ENCODE assay signal across 13 cellular contexts in genomic region chr1:92909321-92909720, GRCh38. TPM values are rescaled to one million over a fixed set of nuclear protein-coding genes. Genes with fewer than 3 reads are reported as not detected.
DNase-seq lines count a peak whose midpoint lies in the region; ATAC-seq, FAIRE-seq and TF ChIP-seq lines count a peak whose summit lies in the region.
"Had no signal": no experiment of that assay in that cellular context is flagged by ENCODE, and none has a peak within 500 bp of the region (broad histone marks: within the 10 kb centered on the region; RNA-seq: fewer than 3 reads in every experiment).

No MANE protein-coding gene starts in this region.

- CTCF ChIA-PET in HepG2 (lab: Yijun Ruan, JAX; ENCODE audit: low intra/inter-chr PET ratio, low total read pairs) = no interaction called here

- POLR2A ChIA-PET in HepG2 (lab: Yijun Ruan, JAX) = no interaction called here

- no peaks in the 10 kb centered on the region for H3K27me3 ChIP-seq in HepG2 (ENCODE audit: control insufficient read depth in 1 of 2, insufficient read depth in 2 of 2, low read length in 2 of 2)
- no peaks in the 10 kb centered on the region for H3K27me3 ChIP-seq in neuronal stem cell (ENCODE audit: control insufficient read depth in 3 of 3, insufficient read depth in 3 of 3, low read depth in 1 of 3, low read length in 3 of 3)

- no peaks in the 10 kb centered on the region for H3K36me3 ChIP-seq in HepG2 (replicated peaks in 1 of 2; ENCODE audit: control insufficient read depth in 1 of 2, insufficient read depth in 2 of 2, low read length in 2 of 2)
- H3K36me3 ChIP-seq in neuronal stem cell (replicated peaks in 1 of 2; ENCODE audit: control insufficient read depth in 2 of 2, insufficient read depth in 2 of 2, low read length in 2 of 2) = no peaks in the 10 kb centered on the region

- 95% methylated on average over 3 of the region's 3 CpGs for WGBS in HepG2 (ENCODE audit: low lambda C conversion rate)
- WGBS in neuronal stem cell (ENCODE audit: extremely low coverage in 2 of 2, insufficient read length in 2 of 2, insufficient replicate concordance in 1 of 2), 2 donors = no CpG with 5 or more reads among the region's 3 CpGs

- no peak overlapping the region for H3K4ac ChIP-seq in neuronal stem cell (ENCODE audit: low read length)

- BruUV-seq in HepG2 (replicated peaks; lab: Mats Ljungman, UMichigan) = no TSS peak

- H3K79me2 ChIP-seq in HepG2 (ENCODE audit: insufficient read depth, low read length) = no peaks in the 10 kb centered on the region

- H3K4me3 ChIP-seq in fibroblast of the aortic adventitia (ENCODE audit: low read depth, low read length) (no peak overlapping the region), HepG2 (replicated peaks in 1 of 3; ENCODE audit: insufficient read depth in 1 of 3, low read depth in 2 of 3, low read length in 3 of 3) (no peak overlapping the region), neuronal stem cell (ENCODE audit: low read length in 2 of 2) (no peak overlapping the region)

- H3K9me3 ChIP-seq in HepG2 (ENCODE audit: low read length) (no peaks in the 10 kb centered on the region), neuronal stem cell (replicated peaks in 1 of 2; ENCODE audit: control insufficient read depth in 2 of 2, insufficient read depth in 1 of 2, low read depth in 1 of 2, low read length in 2 of 2) (no peaks in the 10 kb centered on the region)

- no peak overlapping the region for H3K9ac ChIP-seq in HepG2 (ENCODE audit: insufficient read depth, low read depth, low read length)
- no peak overlapping the region for H3K9ac ChIP-seq in neuronal stem cell (ENCODE audit: low read depth, low read length, poor library complexity)

- no peak overlapping the region for H2AK5ac ChIP-seq in neuronal stem cell (ENCODE audit: low read depth, low read length)

- TF ChIP-seq RAD21 in HepG2 (CRISPR knock-in tag; IDR thresholded peaks at IDR 0.05) = no peak

- ATAC-seq in HG03196 (IDR thresholded peaks at IDR 0.05; ENCODE audit: unreplicated experiment) = no peak
- ATAC-seq in HepG2 = no peak
- ATAC-seq: right cardiac atrium had no signal

- no peak overlapping the region for H2BK12ac ChIP-seq in neuronal stem cell (ENCODE audit: low read length)

- FAIRE-seq in HepG2 (lab: Jason Lieb, UNC) = no peak
- FAIRE-seq: frontal cortex had no signal

- no peak for TF ChIP-seq POLR2A in HepG2 (IDR thresholded peaks at IDR 0.05; ENCODE audit: insufficient read depth in 1 of 2, low read depth in 2 of 2, low read length in 2 of 2)

- no peaks in the 10 kb centered on the region; the same call in 1 of the 2 replicates for H4K20me1 ChIP-seq in HepG2 (ENCODE audit: insufficient read depth, low read length)

- intact Hi-C loops in HepG2 (cut with micrococcal nuclease; ENCODE audit: unreplicated experiment) = no loop called here

- no peak for TF ChIP-seq EP300 in HepG2 (IDR thresholded peaks at IDR 0.05; ENCODE audit: low read depth in 2 of 2, low read length in 2 of 2)
- TF ChIP-seq EP300 in HepG2 (CRISPR knock-in tag; IDR thresholded peaks at IDR 0.05; ENCODE audit: borderline replicate concordance) = no peak

- TF ChIP-seq CTCF in fibroblast of the aortic adventitia (IDR thresholded peaks at IDR 0.05; ENCODE audit: insufficient read depth, low read length) = no peak
- no peak for TF ChIP-seq CTCF in HepG2 (CRISPR knock-in tag; IDR thresholded peaks at IDR 0.05)

- no peak overlapping the region for H4K8ac ChIP-seq in neuronal stem cell (ENCODE audit: low read depth, low read length)

- H2BK15ac ChIP-seq in neuronal stem cell (ENCODE audit: low read length) = no peak overlapping the region

- H2BK120ac ChIP-seq in neuronal stem cell (ENCODE audit: low read depth, low read length) = no peak overlapping the region

- no peak overlapping the region for H4K91ac ChIP-seq in neuronal stem cell (ENCODE audit: low read depth, low read length, poor library complexity)

- H3K27ac ChIP-seq in HepG2 (ENCODE audit: extremely low read length, insufficient read depth, low read length) (no peak overlapping the region), neuronal stem cell (replicated peaks; ENCODE audit: low read length) (no peak overlapping the region)
- H3K27ac ChIP-seq: 22Rv1 had no signal

- H2BK5ac ChIP-seq in neuronal stem cell (ENCODE audit: low read length) = no peak overlapping the region

- H2AFZ ChIP-seq in HepG2 (ENCODE audit: low read length) = no peak overlapping the region
- no peak overlapping the region for H2AFZ ChIP-seq in neuronal stem cell (ENCODE audit: low read length)

- H3K79me1 ChIP-seq in neuronal stem cell (ENCODE audit: low read depth, low read length) = no peaks in the 10 kb centered on the region

- H3K23ac ChIP-seq in neuronal stem cell (ENCODE audit: low read depth, low read length, poor library complexity) = no peak overlapping the region

- in situ Hi-C loops in SK-MEL-5 (cut with HindIII; ENCODE audit: low pct_unique_long_range_greater_than_20kb, low sequenced_read_pairs) (no loop called here), HepG2 (cut with HindIII; ENCODE audit: extremely low pct_ligation_motif_present, low pct_unique_long_range_greater_than_20kb) (no loop called here)

- DNase-seq in NCI-H2029 (lab: John Stamatoyannopoulos, UW) (peak; percentile 14), NCI-H2029 treated with DMSO at 0.1 percent for 48 hours (lab: John Stamatoyannopoulos, UW) (no peak), SK-MEL-5 (ENCODE audit: low read depth, low spot score) (peak; percentile 30), fibroblast of the aortic adventitia (ENCODE audit: low read depth) (peak; percentile 64), smooth muscle cell of the brain vasculature (ENCODE audit: low read depth, low spot score) (peak; percentile 7), HepG2 (ENCODE audit: low spot score) (no peak), neuronal stem cell (ENCODE audit: low spot score) (no peak)
- DNase-seq: activated CD8-positive, alpha-beta memory T cell treated with anti-CD3 and anti-CD28 coated beads, Interleukin-2, amount 50 U/mL, for 48 hours; NCI-H1092 treated with DMSO at 0.1 percent for 48 hours; right cardiac atrium had no signal

- H3K4me2 ChIP-seq in HepG2 (ENCODE audit: low read depth, low read length) (no peak overlapping the region), neuronal stem cell (ENCODE audit: insufficient read depth, low read length, poor library complexity, severe bottlenecking) (no peak overlapping the region)

- no peak overlapping the region for H3K18ac ChIP-seq in neuronal stem cell (ENCODE audit: low read length)

- H3K14ac ChIP-seq in neuronal stem cell (ENCODE audit: low read length) = no peak overlapping the region

- H3K4me1 ChIP-seq in HepG2 (ENCODE audit: insufficient read depth, low read length) = peaks cover 23% of the 10 kb centered on the region
- no peaks in the 10 kb centered on the region for H3K4me1 ChIP-seq in neuronal stem cell (ENCODE audit: control insufficient read depth in 2 of 2, insufficient read depth in 1 of 2, low read depth in 1 of 2, low read length in 2 of 2)

TF ChIP-seq in HepG2, 621 proteins besides CTCF, POLR2A, EP300 and RAD21 (continues in another document):
- TF ChIP-seq ZNF547 (CRISPR knock-in tag; IDR thresholded peaks at IDR 0.05) (no peak), ZNF510 (CRISPR knock-in tag; IDR thresholded peaks at IDR 0.05; ENCODE audit: low read depth) (no peak), HIVEP1 (CRISPR knock-in tag; IDR thresholded peaks at IDR 0.05) (no peak)

RNA-seq across cellular contexts. Expression of gene DIPK1A, which starts 51.9 kb away (rescaled TPM):
- 11.1 and 12.4 TPM in 2 replicates for total RNA-seq in SK-MEL-5 (2014; rRNA removed; shearing (Covaris generic))
- 12.2 and 18.5 TPM in 2 replicates for polyA plus RNA-seq in SK-MEL-5 (2015; cell fraction: cytosol; rRNA removed)
- polyA plus RNA-seq in SK-MEL-5 (2015; cell fraction: nucleus; rRNA removed) = 3.5 and 3.8 TPM in 2 replicates
- total RNA-seq in fibroblast of the aortic adventitia (ENCODE audit: low replicate concordance) = 17.1 and 19.0 TPM in 2 replicates
- 7.7 and 8.4 TPM in 2 replicates for total RNA-seq in HepG2 (2016; rRNA removed; fragmentation: Illumina TruSeq; extraction: Trizol)
- 1.2 and 1.3 TPM in 2 replicates for total RNA-seq in HepG2 (2016; cell fraction: cytosol; rRNA removed; fragmentation: Illumina TruSeq; extraction: Trizol; ENCODE audit: low read depth)
- 7.4 and 8.9 TPM in 2 replicates for total RNA-seq in HepG2 (2016; cell fraction: insoluble cytoplasmic fraction; rRNA removed; fragmentation: Illumina TruSeq; extraction: Trizol)
- total RNA-seq in HepG2 (2016; cell fraction: membrane; rRNA removed; fragmentation: Illumina TruSeq; extraction: Trizol) = 4.5 and 4.8 TPM in 2 replicates
- total RNA-seq in HepG2 (2016; cell fraction: nucleus; rRNA removed; fragmentation: Illumina TruSeq; extraction: Trizol) = 8.6 and 11.1 TPM in 2 replicates
- 7.0 and 8.4 TPM in 2 replicates for polyA plus RNA-seq in HepG2 (2011; rRNA removed)
- polyA plus RNA-seq in HepG2 (2011; cell fraction: cytosol; rRNA removed) = 3.4 and 7.4 TPM in 2 replicates
- 1.1 and 2.3 TPM in 2 replicates for polyA plus RNA-seq in HepG2 (2011; cell fraction: nucleus; rRNA removed)
- 17.3 and 18.3 TPM in 2 replicates for polyA plus RNA-seq in HepG2 (2012)
- 1.4 and 1.6 TPM in 2 replicates for polyA plus RNA-seq in HepG2 (2016; cell fraction: cytosol; fragmentation: Illumina TruSeq; extraction: Trizol; ENCODE audit: low read depth)
- 11.5 and 12.4 TPM in 2 replicates for polyA plus RNA-seq in HepG2 (2016; cell fraction: insoluble cytoplasmic fraction; fragmentation: Illumina TruSeq; extraction: Trizol; ENCODE audit: low read depth)
- polyA plus RNA-seq in HepG2 (2016; cell fraction: membrane; fragmentation: Illumina TruSeq; extraction: Trizol; ENCODE audit: low read depth) = 4.5 and 4.8 TPM in 2 replicates
- polyA plus RNA-seq in HepG2 (2016; cell fraction: nucleus; fragmentation: Illumina TruSeq; extraction: Trizol; ENCODE audit: insufficient read depth, low read depth) = 13.7 and 15.3 TPM in 2 replicates
- 0.37 and 2.1 TPM in 2 replicates for polyA minus RNA-seq in HepG2 (2011; rRNA and poly(A)+ RNA removed; ENCODE audit: low replicate concordance)
- 6.2 and 6.6 TPM in 2 replicates for polyA minus RNA-seq in HepG2 (2011; cell fraction: cytosol; rRNA and poly(A)+ RNA removed)
- polyA minus RNA-seq in HepG2 (2011; cell fraction: nucleus; rRNA and poly(A)+ RNA removed) = 4.6 and 6.7 TPM in 2 replicates
- 2.8 TPM for polyA plus RNA-seq in neuronal stem cell (2013, experiment 1 of 2)
- 3.0 TPM for polyA plus RNA-seq in neuronal stem cell (2013, experiment 2 of 2)

Comparison
In these comparisons a context has a peak if more than half of its experiments do, and no peak if none do; other contexts are left out.
1. DNase-seq: peak in NCI-H2029 (single experiment), SK-MEL-5 (single experiment), fibroblast of the aortic adventitia (single experiment) and smooth muscle cell of the brain vasculature (single experiment); none in NCI-H2029 treated with DMSO at 0.1 percent for 48 hours (single experiment), HepG2 (single experiment) and neuronal stem cell (single experiment).